Comparison of ENCODE assay signal across 8 cellular contexts in genomic region chr15:29269485-29270168, GRCh38. TPM values are rescaled to one million over a fixed set of nuclear protein-coding genes. Genes with fewer than 3 reads are reported as not detected.
A peak's percentile ranks its signal among the peaks of the same experiment; 100 is the strongest.
DNase-seq lines count a peak whose midpoint lies in the region; ATAC-seq and TF ChIP-seq lines count a peak whose summit lies in the region.

Gene NSMCE3 (minus strand): TSS chr15:29269822. CDS start chr15:29269705, 117 bp downstream.

- peak; percentile 89 for DNase-seq in DMS53 (lab: John Stamatoyannopoulos, UW)
- DNase-seq in Jurkat, Clone E6-1 (ENCODE audit: low read depth, low spot score): peak; percentile 77
- peak; percentile 48 for DNase-seq in Panc1 (ENCODE audit: low read depth, low spot score)
- DNase-seq in activated T-helper 1 cell treated with Interleukin-2 at 50 U/mL for 16 hours (ENCODE audit: low read depth): peak; percentile 86
- peak; percentile 87 to 89 for DNase-seq in fibroblast of lung (ENCODE audit: low read depth in 2 of 2)
- DNase-seq in naive thymus-derived CD4-positive, alpha-beta T cell: peak; percentile 90 to 94 (median 92)

- peaks cover 0 to 6% (median 0%) of the 10 kb centered on the region in 11 donors for H3K9me3 Mint-ChIP-seq in naive thymus-derived CD4-positive, alpha-beta T cell
- H3K9me3 Mint-ChIP-seq in stimulated activated memory B cell treated with anti-CD40 and anti-IgM and Interleukin-4, amounts not matched to agents 10 μg/mL and 1 μg/mL and 100 μg/mL, for 72 hours: peaks cover 3% of the 10 kb centered on the region

- peaks cover 13% of the 10 kb centered on the region for H3K79me2 ChIP-seq in fibroblast of lung (ENCODE audit: control insufficient read depth, insufficient read depth, low read length)

- no peaks in the 10 kb centered on the region for H3K36me3 ChIP-seq in Panc1 (ENCODE audit: control insufficient read depth, insufficient read depth, low read length)
- H3K36me3 ChIP-seq in fibroblast of lung (ENCODE audit: control insufficient read depth, insufficient read depth, low read length): no peaks in the 10 kb centered on the region
- H3K36me3 ChIP-seq in naive thymus-derived CD4-positive, alpha-beta T cell (ENCODE audit: control insufficient read depth in 2 of 3, insufficient read depth in 3 of 3, low read length in 3 of 3): no peaks in the 10 kb centered on the region

- H3K27me3 Mint-ChIP-seq in naive thymus-derived CD4-positive, alpha-beta T cell: peaks cover 0 to 6% (median 0%) of the 10 kb centered on the region in 5 donors
- H3K27me3 Mint-ChIP-seq in stimulated activated memory B cell treated with anti-CD40 and anti-IgM and Interleukin-4, amounts not matched to agents 10 μg/mL and 1 μg/mL and 100 μg/mL, for 72 hours: no peaks in the 10 kb centered on the region

- intact Hi-C loops in Panc1 (cut with micrococcal nuclease; ENCODE audit: unreplicated experiment): loop anchor here (10.0 kb wide), 1 partner anchor 305 kb away; a partner anchor contains a TSS
- intact Hi-C loops in naive thymus-derived CD4-positive, alpha-beta T cell (cut with micrococcal nuclease): loop anchor here in 1 of 2 donors (1.0 to 10.0 kb wide), 2 partner anchors 8 to 385 kb away; partner anchors contain the start of gene APBA2

- H3K4me1 ChIP-seq in Panc1 (ENCODE audit: control insufficient read depth, insufficient read depth, low read length) (peaks cover 18% of the 10 kb centered on the region), fibroblast of lung (ENCODE audit: control insufficient read depth, extremely low read depth, insufficient read depth, low read length) (no peaks in the 10 kb centered on the region)
- peaks cover 13 to 29% of the 10 kb centered on the region in 2 donors for H3K4me1 ChIP-seq in naive thymus-derived CD4-positive, alpha-beta T cell (ENCODE audit: control insufficient read depth in 2 of 2, insufficient read depth in 2 of 2, low read length in 2 of 2)

- H3K9ac ChIP-seq in fibroblast of lung (ENCODE audit: insufficient read depth, low read length): peak within 1 kb of the TSS; percentile 88

- peak within 1 kb of the TSS; percentile 91 for H2AFZ ChIP-seq in fibroblast of lung (ENCODE audit: low read length)

- CTCF ChIA-PET in Panc1 (lab: Charles Lee): no interaction called here
- CTCF ChIA-PET in naive thymus-derived CD4-positive, alpha-beta T cell (lab: Charles Lee): no interaction called here

- H3K4me3 ChIP-seq in Jurkat, Clone E6-1 (ENCODE audit: low read length): peak within 1 kb of the TSS; percentile 78
- H3K4me3 ChIP-seq in Panc1 (ENCODE audit: low read depth in 2 of 2, low read length in 2 of 2) (peak within 1 kb of the TSS; percentile 67 to 94), fibroblast of lung (replicated peaks in 1 of 4; ENCODE audit: control extremely low read depth in 1 of 4, insufficient read depth in 1 of 4, low read depth in 3 of 4, low read length in 4 of 4) (peak within 1 kb of the TSS; percentile 84 to 95 (median 90))
- peak within 1 kb of the TSS; percentile 96 for H3K4me3 ChIP-seq in naive thymus-derived CD4-positive, alpha-beta T cell (ENCODE audit: low read length)

- TF ChIP-seq CTCF in Panc1 (IDR thresholded peaks at IDR 0.05) (no peak), fibroblast of lung (conservative IDR thresholded peaks at IDR 0.05 in 1 of 2, IDR thresholded peaks at IDR 0.05 in 1 of 2; ENCODE audit: low read depth in 1 of 2, low read length in 2 of 2) (no peak)

- in situ Hi-C loops in Panc1 (cut with HindIII; ENCODE audit: low pct_unique_long_range_greater_than_20kb, low sequenced_read_pairs): no loop called here

- no TSS peak for BruUV-seq in Panc1 (replicated peaks; lab: Mats Ljungman, UMichigan)

- POLR2A ChIA-PET in Panc1 (lab: Charles Lee): no interaction called here
- POLR2A ChIA-PET in naive thymus-derived CD4-positive, alpha-beta T cell (lab: Charles Lee): interaction anchor here (0.6 to 1.4 kb wide), 4 partner anchors 11 to 17 kb away, joined by 3 to 10 read pairs (median 4); no protein-coding TSS in a partner anchor

- H3K9me3 ChIP-seq in Panc1 (ENCODE audit: control insufficient read depth, insufficient read depth, low read depth, low read length) (no peaks in the 10 kb centered on the region), fibroblast of lung (ENCODE audit: control insufficient read depth, insufficient read depth, low read depth, low read length) (no peaks in the 10 kb centered on the region)
- H3K9me3 ChIP-seq in naive thymus-derived CD4-positive, alpha-beta T cell (ENCODE audit: control insufficient read depth in 2 of 3, low read length in 3 of 3): no peaks in the 10 kb centered on the region

- H3K4me3 Mint-ChIP-seq in naive thymus-derived CD4-positive, alpha-beta T cell: peak within 1 kb of the TSS; percentile 90 to 100 (median 99)
- peak within 1 kb of the TSS; percentile 99 for H3K4me3 Mint-ChIP-seq in stimulated activated memory B cell treated with anti-CD40 and anti-IgM and Interleukin-4, amounts not matched to agents 10 μg/mL and 1 μg/mL and 100 μg/mL, for 72 hours

- H3K27ac Mint-ChIP-seq in naive thymus-derived CD4-positive, alpha-beta T cell: peak within 1 kb of the TSS; percentile 98 to 100 (median 99)
- H3K27ac Mint-ChIP-seq in stimulated activated memory B cell treated with anti-CD40 and anti-IgM and Interleukin-4, amounts not matched to agents 10 μg/mL and 1 μg/mL and 100 μg/mL, for 72 hours: peak within 1 kb of the TSS; percentile 97

- H3K27ac ChIP-seq in Panc1 (ENCODE audit: low read length): peak within 1 kb of the TSS; percentile 94
- peak within 1 kb of the TSS; percentile 81 for H3K27ac ChIP-seq in fibroblast of lung (ENCODE audit: insufficient read depth, low read length)
- peak within 1 kb of the TSS; percentile 97 for H3K27ac ChIP-seq in naive thymus-derived CD4-positive, alpha-beta T cell (ENCODE audit: low read depth, low read length)

- peaks cover 0 to 12% (median 3%) of the 10 kb centered on the region in 5 donors for H3K36me3 Mint-ChIP-seq in naive thymus-derived CD4-positive, alpha-beta T cell
- peaks cover 16% of the 10 kb centered on the region for H3K36me3 Mint-ChIP-seq in stimulated activated memory B cell treated with anti-CD40 and anti-IgM and Interleukin-4, amounts not matched to agents 10 μg/mL and 1 μg/mL and 100 μg/mL, for 72 hours

- ATAC-seq in GM21717 (IDR thresholded peaks at IDR 0.05; ENCODE audit: unreplicated experiment): peak; percentile 85
- ATAC-seq in Panc1: peak; percentile 99
- peak; percentile 93 for ATAC-seq in naive thymus-derived CD4-positive, alpha-beta T cell
- peak; percentile 99 for ATAC-seq in stimulated activated memory B cell treated with anti-CD40 and anti-IgM and Interleukin-4, amounts not matched to agents 10 μg/mL and 1 μg/mL and 100 μg/mL, for 72 hours

- H4K20me1 ChIP-seq in fibroblast of lung (ENCODE audit: control insufficient read depth, extremely low read depth, insufficient read depth, low read length): peaks cover 3% of the 10 kb centered on the region

- peaks cover 28 to 59% (median 52%) of the 10 kb centered on the region in 7 donors for H3K4me1 Mint-ChIP-seq in naive thymus-derived CD4-positive, alpha-beta T cell
- H3K4me1 Mint-ChIP-seq in stimulated activated memory B cell treated with anti-CD40 and anti-IgM and Interleukin-4, amounts not matched to agents 10 μg/mL and 1 μg/mL and 100 μg/mL, for 72 hours: peaks cover 33% of the 10 kb centered on the region

- peak within 1 kb of the TSS; percentile 94 for H3K4me2 ChIP-seq in fibroblast of lung (ENCODE audit: extremely low read depth, insufficient read depth, low read length)

- H3K27me3 ChIP-seq in Panc1 (ENCODE audit: control insufficient read depth, insufficient read depth, low read length): no peaks in the 10 kb centered on the region
- H3K27me3 ChIP-seq in fibroblast of lung (ENCODE audit: control insufficient read depth, insufficient read depth, low read length): no peaks in the 10 kb centered on the region
- H3K27me3 ChIP-seq in naive thymus-derived CD4-positive, alpha-beta T cell (ENCODE audit: control insufficient read depth in 2 of 2, insufficient read depth in 2 of 2, low read length in 2 of 2): no peaks in the 10 kb centered on the region

RNA-seq across cellular contexts. Expression of gene NSMCE3, which starts in this region (rescaled TPM):
- 9.1 TPM for polyA plus RNA-seq in Jurkat, Clone E6-1 (2012; ENCODE audit: insufficient read depth, insufficient read length)
- total RNA-seq in Panc1 (2021; ENCODE audit: unreplicated experiment) (5.5 TPM), fibroblast of lung (7.2 and 8.8 TPM in 2 replicates)
- polyA plus RNA-seq in Panc1 (2012; ENCODE audit: insufficient read length): 4.3 TPM
- 7.2 TPM in 2 replicates for polyA plus RNA-seq in fibroblast of lung
- 5.6 and 6.4 TPM in 2 replicates for polyA plus RNA-seq in fibroblast of lung (2012)
- 4.3 and 5.3 TPM in 2 replicates for polyA minus RNA-seq in fibroblast of lung (ENCODE audit: low replicate concordance)
- 10 to 100 TPM; 11.0 to 39.2 (median 18.5) TPM for total RNA-seq in naive thymus-derived CD4-positive, alpha-beta T cell
- polyA plus RNA-seq in naive thymus-derived CD4-positive, alpha-beta T cell: 10 to 100 TPM; 26.9 to 31.9 TPM

Comparison
In these comparisons a context has a peak if more than half of its experiments do, and no peak if none do; other contexts are left out.
1. Peak in every context shown above with its lines: DNase-seq, ATAC-seq, H3K4me3 ChIP-seq and H3K27ac ChIP-seq.